Comparison of ENCODE assay signal across 12 cellular contexts in the genomic region with DNA sequence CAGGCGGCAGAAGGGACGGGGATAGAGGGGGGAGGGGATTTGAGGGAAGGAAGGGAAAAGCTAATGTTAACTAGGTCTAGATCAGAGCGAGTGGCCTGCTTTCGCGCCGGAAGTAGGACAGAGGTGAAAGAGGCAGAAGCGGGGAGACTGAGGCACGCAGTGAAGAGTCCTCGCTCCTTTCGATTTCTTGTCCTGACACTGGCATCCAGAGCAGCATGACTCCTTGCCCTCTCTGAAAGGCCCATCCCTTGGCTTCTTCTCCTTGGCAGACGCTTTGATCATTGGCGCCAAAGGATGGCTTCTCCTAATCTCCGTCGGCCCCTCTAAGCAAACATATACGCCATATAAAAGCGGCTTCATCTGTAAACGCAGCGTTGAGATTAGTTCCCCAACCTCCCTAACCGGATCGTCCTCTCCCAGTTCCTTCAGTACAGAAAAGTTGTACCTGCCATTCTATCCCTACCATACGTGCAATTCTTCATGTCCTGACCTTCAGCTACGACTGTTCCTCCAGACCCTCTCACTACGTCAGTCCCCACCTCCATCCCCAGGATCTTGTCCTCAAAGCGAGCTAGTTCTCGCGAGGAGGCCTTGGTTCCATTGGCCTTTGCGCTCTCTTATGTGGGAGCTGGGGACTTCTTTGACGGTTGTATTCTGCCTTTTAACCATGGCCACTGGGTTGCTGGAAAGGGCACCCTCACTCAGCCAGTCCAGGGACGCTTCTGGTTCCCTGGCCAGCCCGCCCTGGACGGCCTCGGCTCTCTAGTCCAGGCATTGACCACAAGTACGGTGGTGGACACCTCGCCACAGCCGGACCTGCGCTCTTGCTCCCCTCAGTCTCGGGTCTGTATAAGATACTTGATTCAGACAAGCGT. TPM values are rescaled to one million over a fixed set of nuclear protein-coding genes. Genes with fewer than 3 reads are reported as not detected.
DNase-seq lines count a peak whose midpoint lies in the region; ATAC-seq and TF ChIP-seq lines count a peak whose summit lies in the region.
"Had no signal": no experiment of that assay in that cellular context is flagged by ENCODE, and none has a peak within 500 bp of the region (broad histone marks: within the 10 kb centered on the region; RNA-seq: fewer than 3 reads in every experiment).

No MANE protein-coding gene starts in this region.

- DNase-seq in DMS53 (lab: John Stamatoyannopoulos, UW) (peak; percentile 58), DMS53 treated with DMSO at 0.1 percent for 48 hours (lab: John Stamatoyannopoulos, UW; ENCODE audit: unreplicated experiment) (no peak), SK-N-MC (ENCODE audit: low read depth, low spot score) (no peak), endothelial cell (ENCODE audit: low spot score) (no peak), retinal pigment epithelial cell (ENCODE audit: low read depth) (no peak), NCI-H526 treated with DMSO at 0.1 percent for 48 hours (lab: John Stamatoyannopoulos, UW) (no peak), T1000 (lab: John Stamatoyannopoulos, UW) (no peak)
- DNase-seq: 8988T, GOT3 had no signal

- H3K4me1 Mint-ChIP-seq in endothelial cell (ENCODE audit: unreplicated experiment) = peaks cover 38% of the 10 kb centered on the region

- peaks cover 38% of the 10 kb centered on the region for H3K27me3 Mint-ChIP-seq in endothelial cell (ENCODE audit: unreplicated experiment)

- H3K9ac ChIP-seq in SK-N-MC (ENCODE audit: insufficient read length) = no peak overlapping the region

- H3K36me3 Mint-ChIP-seq in endothelial cell (ENCODE audit: low read depth, unreplicated experiment) = peaks cover 10% of the 10 kb centered on the region

- H3K9me3 ChIP-seq in SK-N-MC (ENCODE audit: low read depth, low read length) = no peaks in the 10 kb centered on the region
- H3K9me3 ChIP-seq: right atrium auricular region had no signal

- peak overlapping the region; percentile 34 for H3K27ac Mint-ChIP-seq in endothelial cell (ENCODE audit: unreplicated experiment)

- peak overlapping the region; percentile 66 for H3K4me3 ChIP-seq in SK-N-MC
- peak overlapping the region; percentile 24 for H3K4me3 ChIP-seq in retinal pigment epithelial cell (ENCODE audit: low read length)
- H3K4me3 ChIP-seq: cardiac muscle cell had no signal

- H3K9me3 Mint-ChIP-seq in endothelial cell (ENCODE audit: unreplicated experiment) = no peaks in the 10 kb centered on the region

- no peak for TF ChIP-seq CTCF in endothelial cell (IDR thresholded peaks at IDR 0.05; ENCODE audit: unreplicated experiment)
- TF ChIP-seq CTCF in retinal pigment epithelial cell (conservative IDR thresholded peaks at IDR 0.05; ENCODE audit: low read depth, low read length) = no peak

- no peak overlapping the region for H3K27ac ChIP-seq in SK-N-MC
- H3K27ac ChIP-seq: cardiac muscle cell, right atrium auricular region had no signal

- no peak for ATAC-seq in GM18907 (IDR thresholded peaks at IDR 0.05; ENCODE audit: unreplicated experiment)

- H3K36me3 ChIP-seq in SK-N-MC (ENCODE audit: insufficient read depth, low read length) = no peaks in the 10 kb centered on the region
- H3K36me3 ChIP-seq: cardiac muscle cell, right atrium auricular region had no signal

- H3K4me3 Mint-ChIP-seq in endothelial cell (ENCODE audit: unreplicated experiment) = peak overlapping the region; percentile 83

RNA-seq across cellular contexts. Expression of a gene that starts 0.9 kb away (rescaled TPM):
- total RNA-seq in endothelial cell (ENCODE audit: unreplicated experiment) = not detected
- total RNA-seq: cardiac muscle cell, right atrium auricular region had no signal

RNA-seq across cellular contexts. Expression of a gene that starts 24.3 kb away (rescaled TPM):
- 0.08 TPM for total RNA-seq in endothelial cell (ENCODE audit: unreplicated experiment)
- total RNA-seq: right atrium auricular region had no signal
